In the genomic region with DNA sequence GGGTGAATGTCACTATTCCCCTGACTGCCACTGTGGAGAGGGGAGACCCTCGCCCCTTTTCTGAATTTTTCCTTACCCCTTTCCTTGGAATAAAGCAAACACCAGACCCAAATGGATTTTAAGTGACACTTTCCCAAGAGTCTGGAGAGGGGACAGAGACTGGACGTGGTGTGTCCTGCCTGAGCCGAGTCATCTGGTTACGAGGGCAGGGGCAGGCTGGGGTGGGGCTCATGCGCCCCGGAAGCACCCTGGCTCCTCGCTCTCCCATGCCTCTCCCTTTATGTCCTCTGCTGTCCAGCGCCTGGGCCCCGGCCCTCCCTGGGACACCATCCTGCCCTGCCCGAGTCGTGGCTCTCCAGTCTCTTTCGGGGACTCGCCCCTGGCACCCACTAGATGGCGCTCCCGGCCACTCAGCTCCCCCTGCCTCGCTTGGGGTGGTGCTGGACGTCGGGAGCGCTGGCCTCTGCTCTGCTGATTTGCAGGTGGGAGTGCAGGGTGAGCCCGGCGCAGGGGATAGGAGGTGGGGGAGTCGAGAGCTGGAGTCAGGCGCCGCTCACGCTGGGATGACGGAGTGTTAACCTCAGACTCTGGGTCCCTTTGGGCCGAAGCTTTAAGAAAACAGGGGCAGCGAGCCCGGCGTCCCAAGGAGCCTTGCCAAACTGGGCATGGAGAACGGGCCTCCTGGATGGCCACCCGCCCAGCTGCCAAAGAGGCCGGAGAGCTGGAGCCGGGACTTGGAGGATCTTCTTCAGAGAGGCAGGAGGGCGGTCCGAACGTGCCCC, we compare ENCODE assay signal across 8 cellular contexts.
DNase-seq lines count a peak whose midpoint lies in the region; ATAC-seq, FAIRE-seq and TF ChIP-seq lines count a peak whose summit lies in the region.

No MANE protein-coding gene starts in this region.

- H3K27me3 Mint-ChIP-seq in activated naive CD8-positive, alpha-beta T cell treated with anti-CD3 and anti-CD28 coated beads, Interleukin-2, amount 10 ng/mL, durations not matched to agents 7 days and 5 days: peaks cover 29% of the 10 kb centered on the region

- H3K36me3 Mint-ChIP-seq in activated naive CD8-positive, alpha-beta T cell treated with anti-CD3 and anti-CD28 coated beads, Interleukin-2, amount 10 ng/mL, durations not matched to agents 7 days and 5 days: no peaks in the 10 kb centered on the region

- POLR2A ChIA-PET in activated naive CD8-positive, alpha-beta T cell treated with anti-CD3 and anti-CD28 coated beads, Interleukin-2, amount 10 ng/mL, durations not matched to agents 7 days and 5 days (lab: Charles Lee): no interaction called here

- H3K4me3 Mint-ChIP-seq in activated naive CD8-positive, alpha-beta T cell treated with anti-CD3 and anti-CD28 coated beads, Interleukin-2, amount 10 ng/mL, durations not matched to agents 7 days and 5 days: peak overlapping the region; percentile 83

- H3K36me3 ChIP-seq in SU-DHL-6 (ENCODE audit: low read length) (no peaks in the 10 kb centered on the region), pancreas (no peaks in the 10 kb centered on the region), thoracic aorta (no peaks in the 10 kb centered on the region)

- no peaks in the 10 kb centered on the region for H3K9me3 Mint-ChIP-seq in activated naive CD8-positive, alpha-beta T cell treated with anti-CD3 and anti-CD28 coated beads, Interleukin-2, amount 10 ng/mL, durations not matched to agents 7 days and 5 days

- peak overlapping the region; percentile 11; the same call in 1 of the 2 replicates for H3K9ac ChIP-seq in SU-DHL-6 (ENCODE audit: low read length)

- DNase-seq in GM13977 (ENCODE audit: low spot score) (peak; percentile 80), NAMALWA (ENCODE audit: low spot score) (peak; percentile 77), cardiac septum (ENCODE audit: low spot score) (peak; percentile 93), pancreas (peak; percentile 84 to 96 (median 90)), thoracic aorta (ENCODE audit: low spot score) (peak; percentile 47), NCI-H1048 (lab: John Stamatoyannopoulos, UW) (no peak)
- peak; percentile 86 for DNase-seq in activated naive CD8-positive, alpha-beta T cell treated with anti-CD3 and anti-CD28 coated beads, Interleukin-2, amount 10 ng/mL, durations not matched to agents 7 days and 5 days

- H3K27ac ChIP-seq in SU-DHL-6 (ENCODE audit: low read depth, low read length): no peak overlapping the region
- H3K27ac ChIP-seq in pancreas: peak overlapping the region; percentile 4 to 93 (median 82)
- peak overlapping the region; percentile 71 to 75 for H3K27ac ChIP-seq in thoracic aorta

- H3K27me3 ChIP-seq in SU-DHL-6 (ENCODE audit: low read length): no peaks in the 10 kb centered on the region
- no peaks in the 10 kb centered on the region for H3K27me3 ChIP-seq in pancreas
- H3K27me3 ChIP-seq in thoracic aorta (replicated peaks; ENCODE audit: insufficient read depth): no peaks in the 10 kb centered on the region

- no peaks in the 10 kb centered on the region for H3K9me3 ChIP-seq in SU-DHL-6 (ENCODE audit: insufficient read depth, low read length)
- H3K9me3 ChIP-seq in pancreas: no peaks in the 10 kb centered on the region
- no peaks in the 10 kb centered on the region for H3K9me3 ChIP-seq in thoracic aorta

- H3K9me2 ChIP-seq in SU-DHL-6 (replicated peaks; ENCODE audit: insufficient read depth, low read length): no peaks in the 10 kb centered on the region

- TF ChIP-seq CTCF in GM13977 (IDR thresholded peaks at IDR 0.05; ENCODE audit: extremely low read depth, insufficient read depth, missing control alignments) (peak; percentile 90), SU-DHL-6 (IDR thresholded peaks at IDR 0.05; ENCODE audit: insufficient read depth, low read length, poor library complexity, severe bottlenecking) (peak; percentile 95), pancreas (IDR thresholded peaks at IDR 0.05) (peak; percentile 83 to 92 (median 88)), thoracic aorta (IDR thresholded peaks at IDR 0.05) (peak; percentile 79)

- peaks cover 17% of the 10 kb centered on the region for H3K4me1 Mint-ChIP-seq in activated naive CD8-positive, alpha-beta T cell treated with anti-CD3 and anti-CD28 coated beads, Interleukin-2, amount 10 ng/mL, durations not matched to agents 7 days and 5 days

- no peaks in the 10 kb centered on the region for H4K20me1 ChIP-seq in SU-DHL-6 (ENCODE audit: low read depth, low read length)

- no peaks in the 10 kb centered on the region for H3F3A ChIP-seq in SU-DHL-6 (ENCODE audit: insufficient read depth)

- H3K27ac Mint-ChIP-seq in activated naive CD8-positive, alpha-beta T cell treated with anti-CD3 and anti-CD28 coated beads, Interleukin-2, amount 10 ng/mL, durations not matched to agents 7 days and 5 days: peak overlapping the region; percentile 34

- no peaks in the 10 kb centered on the region for H3K79me2 ChIP-seq in SU-DHL-6 (ENCODE audit: insufficient read depth, low read length)

- in situ Hi-C loops in GM13977 (cut with MboI; ENCODE audit: low pct_unique_long_range_greater_than_20kb, low sequenced_read_pairs, unreplicated experiment): no loop called here

- no peak for FAIRE-seq in pancreas (lab: Jason Lieb, UNC)

- H3K4me3 ChIP-seq in SU-DHL-6 (ENCODE audit: insufficient read depth, low read length, poor library complexity, severe bottlenecking) (peak overlapping the region; percentile 13), pancreas (peak overlapping the region in 3 of 4 donors; percentile 28 to 43 (median 43)), thoracic aorta (peak overlapping the region; percentile 70)

- H3K4me1 ChIP-seq in pancreas (peaks cover 3 to 17% (median 5%) of the 10 kb centered on the region in 3 donors), thoracic aorta (ENCODE audit: control insufficient read depth in 1 of 2, low read depth in 2 of 2) (peaks cover 22 to 38% of the 10 kb centered on the region in 2 donors)

- H2AFZ ChIP-seq in SU-DHL-6 (ENCODE audit: low read depth, low read length, severe bottlenecking): no peak overlapping the region

- WGBS in pancreas, 2 donors: 1 to 2% methylated on average over 37 of the region's 37 CpGs

- peak; percentile 79 for ATAC-seq in activated naive CD8-positive, alpha-beta T cell treated with anti-CD3 and anti-CD28 coated beads, Interleukin-2, amount 10 ng/mL, durations not matched to agents 7 days and 5 days (ENCODE audit: low read depth)
- ATAC-seq in pancreas: peak; percentile 93 to 97 (median 94)
- peak; percentile 68 for ATAC-seq in thoracic aorta (ENCODE audit: insufficient number of reproducible peaks, low FRiP score, low read depth)

- H3K4me2 ChIP-seq in SU-DHL-6 (ENCODE audit: low read depth, low read length, poor library complexity, severe bottlenecking): peak overlapping the region; percentile 34

- intact Hi-C loops in cardiac septum (cut with DNase I) (no loop called here), pancreas (cut with DNase I) (no loop called here)

Comparison
In these comparisons a context has a peak if more than half of its experiments do, and no peak if none do; other contexts are left out.
1. H3K4me3 ChIP-seq: peak in every context shown above with its lines; median percentile 70 in thoracic aorta; 43 in pancreas; 13 in SU-DHL-6.